8 cellular contexts compared by ENCODE assay signal in genomic region chr19:45528744-45529453, GRCh38. TPM values are rescaled to one million over a fixed set of nuclear protein-coding genes. Genes with fewer than 3 reads are reported as not detected.
DNase-seq lines count a peak whose midpoint lies in the region; ATAC-seq, FAIRE-seq and TF ChIP-seq lines count a peak whose summit lies in the region.

No MANE protein-coding gene starts in this region.

- H3K27me3 ChIP-seq in NT2/D1 (ENCODE audit: insufficient read depth, insufficient read length) (peaks cover 6% of the 10 kb centered on the region), foreskin keratinocyte (no peaks in the 10 kb centered on the region), pancreas (no peaks in the 10 kb centered on the region)
- no peaks in the 10 kb centered on the region for H3K27me3 ChIP-seq in effector memory CD4-positive, alpha-beta T cell (replicated peaks; ENCODE audit: control insufficient read depth, insufficient read depth, low read length, poor library complexity, severe bottlenecking)

- H3K4me3 ChIP-seq in NT2/D1 (ENCODE audit: insufficient read length, low read depth) = peak overlapping the region; percentile 25
- H3K4me3 ChIP-seq in pancreas = peak overlapping the region; percentile 21 to 58 (median 29)
- H3K4me3 ChIP-seq in effector memory CD4-positive, alpha-beta T cell (ENCODE audit: insufficient read depth, low read depth, low read length, poor library complexity, severe bottlenecking) = no peak overlapping the region

- no peak overlapping the region for H3K9ac ChIP-seq in NT2/D1 (ENCODE audit: insufficient read length, low read depth)

- DNase-seq in NCI-H1092 treated with DMSO at 0.1 percent for 48 hours (lab: John Stamatoyannopoulos, UW) (peak; percentile 34), NCI-H1092 (lab: John Stamatoyannopoulos, UW) (no peak), NT2/D1 (ENCODE audit: low read depth, low spot score) (peak; percentile 52), foreskin keratinocyte (peak; percentile 75 to 88), pancreas (peak; percentile 63 to 81 (median 72)), germinal center (ENCODE audit: low spot score) (no peak)
- DNase-seq in effector memory CD4-positive, alpha-beta T cell = no peak

- TF ChIP-seq CTCF in foreskin keratinocyte (conservative IDR thresholded peaks at IDR 0.05) (peak; percentile 55), pancreas (IDR thresholded peaks at IDR 0.05) (no peak)

- H3K4me1 ChIP-seq in NT2/D1 (ENCODE audit: insufficient read depth, insufficient read length) (peaks cover 10% of the 10 kb centered on the region), foreskin keratinocyte (peaks cover 6% of the 10 kb centered on the region), pancreas (peaks cover 3 to 7% (median 6%) of the 10 kb centered on the region in 3 donors)
- peaks cover 3% of the 10 kb centered on the region for H3K4me1 ChIP-seq in effector memory CD4-positive, alpha-beta T cell (ENCODE audit: control insufficient read depth, insufficient read depth, low read length, poor library complexity, severe bottlenecking)

- 2 to 3% methylated on average over 48 to 51 of the region's 51 CpGs for WGBS in pancreas, 2 donors

- peak; percentile 55 for ATAC-seq in foreskin keratinocyte
- peak; percentile 55 to 81 (median 73) for ATAC-seq in pancreas
- no peak for ATAC-seq in GM21360 (IDR thresholded peaks at IDR 0.05; ENCODE audit: unreplicated experiment)

- no peak overlapping the region for H3K27ac ChIP-seq in foreskin keratinocyte
- H3K27ac ChIP-seq in pancreas = peak overlapping the region in 3 of 4 donors; percentile 34 to 58 (median 54)
- H3K27ac ChIP-seq in effector memory CD4-positive, alpha-beta T cell (ENCODE audit: insufficient read depth, low read length, poor library complexity, severe bottlenecking) = no peak overlapping the region

- H3K9me3 ChIP-seq in NT2/D1 (ENCODE audit: insufficient read depth, low read length) = peaks cover 10% of the 10 kb centered on the region; the same call in 1 of the 2 replicates
- no peaks in the 10 kb centered on the region for H3K9me3 ChIP-seq in pancreas
- no peaks in the 10 kb centered on the region for H3K9me3 ChIP-seq in effector memory CD4-positive, alpha-beta T cell (ENCODE audit: control insufficient read depth, low read length)

- H3K36me3 ChIP-seq in NT2/D1 (ENCODE audit: insufficient read depth, insufficient read length, low read length) (peaks cover 38% of the 10 kb centered on the region), pancreas (no peaks in the 10 kb centered on the region)
- H3K36me3 ChIP-seq in effector memory CD4-positive, alpha-beta T cell (ENCODE audit: control insufficient read depth, insufficient read depth, low read length) = peaks cover 32% of the 10 kb centered on the region

- FAIRE-seq in pancreas (lab: Jason Lieb, UNC) = no peak

- intact Hi-C loops in pancreas (cut with DNase I) = loop anchor here in 1 of 3 donors (10.0 kb wide), 1 partner anchor 106 kb away; the partner anchor contains the start of gene EML2

RNA-seq across cellular contexts. Expression of gene VASP, which starts 21.6 kb away (rescaled TPM):
- 168 and 176 TPM in 2 replicates for total RNA-seq in foreskin keratinocyte
- 157 and 161 TPM in 2 replicates for polyA plus RNA-seq in foreskin keratinocyte
- 10 to 100 TPM; 12.5 to 49.3 (median 25.1) TPM for total RNA-seq in pancreas
- 10 to 100 TPM; 32.7 to 34.3 TPM for polyA plus RNA-seq in pancreas

RNA-seq across cellular contexts. Expression of gene PPM1N, which starts 30.7 kb away (rescaled TPM):
- 2.0 and 2.1 TPM in 2 replicates for total RNA-seq in foreskin keratinocyte
- 3.4 and 3.7 TPM in 2 replicates for polyA plus RNA-seq in foreskin keratinocyte
- under 1 TPM; 0.22 to 0.41 (median 0.30) TPM for total RNA-seq in pancreas
- 1 to 10 TPM in 1 of 2 donors, under 1 TPM in 1; 0.53 to 2.1 TPM for polyA plus RNA-seq in pancreas

RNA-seq across cellular contexts. Expression of gene RTN2, which starts 32.1 kb away (rescaled TPM):
- total RNA-seq in foreskin keratinocyte = 11.7 and 12.0 TPM in 2 replicates
- polyA plus RNA-seq in foreskin keratinocyte = 16.6 and 17.7 TPM in 2 replicates
- 1 to 10 TPM; 2.1 to 6.3 (median 3.2) TPM for total RNA-seq in pancreas
- 1 to 10 TPM; 4.4 to 9.5 TPM for polyA plus RNA-seq in pancreas

RNA-seq across cellular contexts. Expression of gene OPA3, which starts 55.7 kb away (rescaled TPM):
- total RNA-seq in foreskin keratinocyte = 9.4 and 11.4 TPM in 2 replicates
- polyA plus RNA-seq in foreskin keratinocyte = 7.0 and 7.8 TPM in 2 replicates
- 1 to 10 TPM; 3.4 to 8.0 (median 6.0) TPM for total RNA-seq in pancreas
- 1 to 10 TPM; 3.7 to 3.8 TPM for polyA plus RNA-seq in pancreas

Comparison
In these comparisons a context has a peak if more than half of its experiments do, and no peak if none do; other contexts are left out.
1. DNase-seq: peak in NCI-H1092 treated with DMSO at 0.1 percent for 48 hours (single experiment), NT2/D1 (single experiment), foreskin keratinocyte (2 of 2) and pancreas (6 of 6); none in NCI-H1092 (single experiment), effector memory CD4-positive, alpha-beta T cell (0 of 3) and germinal center (single experiment).
2. H3K27ac ChIP-seq: peak in pancreas (3 of 4); none in foreskin keratinocyte (single experiment) and effector memory CD4-positive, alpha-beta T cell (single experiment).